In the genomic region with DNA sequence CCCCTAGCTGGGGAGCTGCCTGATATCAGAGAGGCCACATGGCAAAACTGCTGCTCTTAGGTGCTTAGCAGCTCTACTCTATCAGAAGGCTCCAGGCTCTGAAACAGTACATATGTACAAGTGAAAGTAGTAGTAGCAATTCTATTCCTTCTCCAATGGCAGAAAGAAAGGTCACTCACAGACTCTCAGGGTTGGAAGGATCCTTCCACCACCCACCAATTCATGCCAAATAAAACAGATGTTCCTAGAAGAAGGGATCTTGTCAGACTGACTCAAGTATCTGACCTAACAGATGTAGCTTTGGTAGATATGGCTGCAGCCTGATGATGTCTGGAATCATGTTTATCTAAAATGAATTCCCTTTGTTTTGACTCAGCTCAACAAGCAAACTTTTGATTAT, we compare ENCODE assay signal across 1 cellular context.
TF ChIP-seq lines count a peak whose summit lies in the region.

No MANE protein-coding gene starts in this region.

TF ChIP-seq in K562, 482 proteins besides CTCF, POLR2A, EP300 and RAD21 (continued from another document):
- TF ChIP-seq MTA2 (IDR thresholded peaks at IDR 0.05; ENCODE audit: low read depth) (peak; percentile 69), POLR2B (IDR thresholded peaks at IDR 0.05; ENCODE audit: low read depth, partially characterized antibody) (no peak), ZBTB1 (CRISPR knock-in tag; IDR thresholded peaks at IDR 0.05; ENCODE audit: borderline replicate concordance, low read depth) (no peak), CTCFL (IDR thresholded peaks at IDR 0.05; ENCODE audit: borderline replicate concordance, insufficient read depth, low read depth, low read length, poor library complexity, severe bottlenecking) (no peak), RBM34 (IDR thresholded peaks at IDR 0.05; ENCODE audit: borderline replicate concordance, insufficient read depth, low read length) (no peak), ZNF830 (CRISPR knock-in tag; IDR thresholded peaks at IDR 0.05) (no peak), PKNOX1 (IDR thresholded peaks at IDR 0.05) (peak; percentile 22; the same call in 1 of the 2 replicates), CBFA2T3 (IDR thresholded peaks at IDR 0.05) (peak; percentile 93), KAT2B (IDR thresholded peaks at IDR 0.05; ENCODE audit: low read depth, low read length) (no peak), ZNF24 (IDR thresholded peaks at IDR 0.05) (no peak), ZNF778 (CRISPR knock-in tag; IDR thresholded peaks at IDR 0.05) (no peak), ZBTB5 (IDR thresholded peaks at IDR 0.05) (peak; percentile 78; the same call in 1 of the 2 replicates), CC2D1A (IDR thresholded peaks at IDR 0.05) (peak; percentile 92; the same call in 1 of the 2 replicates), STAT5A (IDR thresholded peaks at IDR 0.05; ENCODE audit: borderline replicate concordance, low read length) (peak; percentile 68; the same call in 1 of the 2 replicates), SMARCA4 (IDR thresholded peaks at IDR 0.05) (peak; percentile 68), KDM4B (IDR thresholded peaks at IDR 0.05; ENCODE audit: borderline replicate concordance in 2 of 2, low read depth in 1 of 2) (no peak), TEAD4 (IDR thresholded peaks at IDR 0.05; ENCODE audit: low read length) (peak; percentile 88), TEAD4 (CRISPR knock-in tag; IDR thresholded peaks at IDR 0.05; ENCODE audit: borderline replicate concordance) (no peak), SOX6 (IDR thresholded peaks at IDR 0.05) (peak; percentile 41; the same call in 1 of the 2 replicates), SMAD4 (CRISPR knock-in tag; conservative IDR thresholded peaks at IDR 0.05) (peak; percentile 72), TCF3 (CRISPR knock-in tag; IDR thresholded peaks at IDR 0.05) (peak; percentile 85), NFIC (IDR thresholded peaks at IDR 0.05) (peak; percentile 77), PML (IDR thresholded peaks at IDR 0.05; ENCODE audit: low read length) (peak; percentile 63), HDAC6 (IDR thresholded peaks at IDR 0.05; ENCODE audit: low read depth, low read length) (no peak), HDAC3 (IDR thresholded peaks at IDR 0.05; ENCODE audit: borderline replicate concordance, partially characterized antibody) (peak; percentile 52), TAL1 (IDR thresholded peaks at IDR 0.05) (peak; percentile 85), SNAPC5 (CRISPR knock-in tag; IDR thresholded peaks at IDR 0.05) (no peak), MECOM (CRISPR knock-in tag; IDR thresholded peaks at IDR 0.05) (no peak), ARID1B (IDR thresholded peaks at IDR 0.05) (peak; percentile 87), SMARCC2 (IDR thresholded peaks at IDR 0.05; ENCODE audit: low read depth) (peak; percentile 23; the same call in 1 of the 2 replicates), PHTF2 (CRISPR knock-in tag; IDR thresholded peaks at IDR 0.05) (no peak), POLR2AphosphoS5 (IDR thresholded peaks at IDR 0.05; ENCODE audit: control insufficient read depth, insufficient read depth, low read depth, low read length) (peak; percentile 58; the same call in 1 of the 2 replicates), ZNF134 (CRISPR knock-in tag; conservative IDR thresholded peaks at IDR 0.05) (no peak), NFIX (CRISPR knock-in tag; IDR thresholded peaks at IDR 0.05; ENCODE audit: low read depth) (no peak), DPF2 (IDR thresholded peaks at IDR 0.05) (peak; percentile 72), MAFG (tag; conservative IDR thresholded peaks at IDR 0.05) (no peak), GATA2 (CRISPR knock-in tag; IDR thresholded peaks at IDR 0.05) (peak; percentile 62), CBFA2T2 (conservative IDR thresholded peaks at IDR 0.05) (peak; percentile 89), RFX5 (IDR thresholded peaks at IDR 0.05; ENCODE audit: low read depth, low read length) (no peak), FOXK2 (conservative IDR thresholded peaks at IDR 0.05 in 1 of 2, IDR thresholded peaks at IDR 0.05 in 1 of 2; ENCODE audit: low read depth in 2 of 2) (peak in 1 of 2 experiments; percentile 32; a peak in 1 of 4 replicates), TRIM24 (IDR thresholded peaks at IDR 0.05) (peak; percentile 47 to 65; a peak in 3 of 4 replicates), ZFP36 (IDR thresholded peaks at IDR 0.05; ENCODE audit: low read depth, low read length, partially characterized antibody) (no peak), SRSF3 (IDR thresholded peaks at IDR 0.05; ENCODE audit: insufficient read depth, low read length) (no peak), ZNF274 (IDR thresholded peaks at IDR 0.05; ENCODE audit: borderline replicate concordance, low read depth, low read length) (no peak), NCOR1 (IDR thresholded peaks at IDR 0.05) (peak; percentile 86)
- TF ChIP-seq, protein P1, sequence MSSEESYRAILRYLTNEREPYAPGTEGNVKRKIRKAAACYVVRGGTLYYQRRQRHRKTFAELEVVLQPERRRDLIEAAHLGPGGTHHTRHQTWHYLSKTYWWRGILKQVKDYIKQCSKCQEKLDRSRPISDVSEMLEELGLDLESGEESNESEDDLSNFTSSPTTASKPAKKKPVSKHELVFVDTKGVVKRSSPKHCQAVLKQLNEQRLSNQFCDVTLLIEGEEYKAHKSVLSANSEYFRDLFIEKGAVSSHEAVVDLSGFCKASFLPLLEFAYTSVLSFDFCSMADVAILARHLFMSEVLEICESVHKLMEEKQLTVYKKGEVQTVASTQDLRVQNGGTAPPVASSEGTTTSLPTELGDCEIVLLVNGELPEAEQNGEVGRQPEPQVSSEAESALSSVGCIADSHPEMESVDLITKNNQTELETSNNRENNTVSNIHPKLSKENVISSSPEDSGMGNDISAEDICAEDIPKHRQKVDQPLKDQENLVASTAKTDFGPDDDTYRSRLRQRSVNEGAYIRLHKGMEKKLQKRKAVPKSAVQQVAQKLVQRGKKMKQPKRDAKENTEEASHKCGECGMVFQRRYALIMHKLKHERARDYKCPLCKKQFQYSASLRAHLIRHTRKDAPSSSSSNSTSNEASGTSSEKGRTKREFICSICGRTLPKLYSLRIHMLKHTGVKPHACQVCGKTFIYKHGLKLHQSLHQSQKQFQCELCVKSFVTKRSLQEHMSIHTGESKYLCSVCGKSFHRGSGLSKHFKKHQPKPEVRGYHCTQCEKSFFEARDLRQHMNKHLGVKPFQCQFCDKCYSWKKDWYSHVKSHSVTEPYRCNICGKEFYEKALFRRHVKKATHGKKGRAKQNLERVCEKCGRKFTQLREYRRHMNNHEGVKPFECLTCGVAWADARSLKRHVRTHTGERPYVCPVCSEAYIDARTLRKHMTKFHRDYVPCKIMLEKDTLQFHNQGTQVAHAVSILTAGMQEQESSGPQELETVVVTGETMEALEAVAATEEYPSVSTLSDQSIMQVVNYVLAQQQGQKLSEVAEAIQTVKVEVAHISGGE (CRISPR knock-in tag; IDR thresholded peaks at IDR 0.05), result 0 out of 6 replicates have a peak, but pooled peaks of 1 of the 3 experiments have one; percentile 27
- TF ChIP-seq, protein P2, sequence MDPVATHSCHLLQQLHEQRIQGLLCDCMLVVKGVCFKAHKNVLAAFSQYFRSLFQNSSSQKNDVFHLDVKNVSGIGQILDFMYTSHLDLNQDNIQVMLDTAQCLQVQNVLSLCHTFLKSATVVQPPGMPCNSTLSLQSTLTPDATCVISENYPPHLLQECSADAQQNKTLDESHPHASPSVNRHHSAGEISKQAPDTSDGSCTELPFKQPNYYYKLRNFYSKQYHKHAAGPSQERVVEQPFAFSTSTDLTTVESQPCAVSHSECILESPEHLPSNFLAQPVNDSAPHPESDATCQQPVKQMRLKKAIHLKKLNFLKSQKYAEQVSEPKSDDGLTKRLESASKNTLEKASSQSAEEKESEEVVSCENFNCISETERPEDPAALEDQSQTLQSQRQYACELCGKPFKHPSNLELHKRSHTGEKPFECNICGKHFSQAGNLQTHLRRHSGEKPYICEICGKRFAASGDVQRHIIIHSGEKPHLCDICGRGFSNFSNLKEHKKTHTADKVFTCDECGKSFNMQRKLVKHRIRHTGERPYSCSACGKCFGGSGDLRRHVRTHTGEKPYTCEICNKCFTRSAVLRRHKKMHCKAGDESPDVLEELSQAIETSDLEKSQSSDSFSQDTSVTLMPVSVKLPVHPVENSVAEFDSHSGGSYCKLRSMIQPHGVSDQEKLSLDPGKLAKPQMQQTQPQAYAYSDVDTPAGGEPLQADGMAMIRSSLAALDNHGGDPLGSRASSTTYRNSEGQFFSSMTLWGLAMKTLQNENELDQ (CRISPR knock-in tag; IDR thresholded peaks at IDR 0.05; ENCODE audit: borderline replicate concordance), result no peak
- TF ChIP-seq, protein P3, sequence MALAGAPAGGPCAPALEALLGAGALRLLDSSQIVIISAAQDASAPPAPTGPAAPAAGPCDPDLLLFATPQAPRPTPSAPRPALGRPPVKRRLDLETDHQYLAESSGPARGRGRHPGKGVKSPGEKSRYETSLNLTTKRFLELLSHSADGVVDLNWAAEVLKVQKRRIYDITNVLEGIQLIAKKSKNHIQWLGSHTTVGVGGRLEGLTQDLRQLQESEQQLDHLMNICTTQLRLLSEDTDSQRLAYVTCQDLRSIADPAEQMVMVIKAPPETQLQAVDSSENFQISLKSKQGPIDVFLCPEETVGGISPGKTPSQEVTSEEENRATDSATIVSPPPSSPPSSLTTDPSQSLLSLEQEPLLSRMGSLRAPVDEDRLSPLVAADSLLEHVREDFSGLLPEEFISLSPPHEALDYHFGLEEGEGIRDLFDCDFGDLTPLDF (CRISPR knock-in tag; IDR thresholded peaks at IDR 0.05), result no peak
- TF ChIP-seq, protein P4, sequence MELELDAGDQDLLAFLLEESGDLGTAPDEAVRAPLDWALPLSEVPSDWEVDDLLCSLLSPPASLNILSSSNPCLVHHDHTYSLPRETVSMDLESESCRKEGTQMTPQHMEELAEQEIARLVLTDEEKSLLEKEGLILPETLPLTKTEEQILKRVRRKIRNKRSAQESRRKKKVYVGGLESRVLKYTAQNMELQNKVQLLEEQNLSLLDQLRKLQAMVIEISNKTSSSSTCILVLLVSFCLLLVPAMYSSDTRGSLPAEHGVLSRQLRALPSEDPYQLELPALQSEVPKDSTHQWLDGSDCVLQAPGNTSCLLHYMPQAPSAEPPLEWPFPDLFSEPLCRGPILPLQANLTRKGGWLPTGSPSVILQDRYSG (tag; conservative IDR thresholded peaks at IDR 0.05; ENCODE audit: low read depth), result no peak
